In the genomic region with DNA sequence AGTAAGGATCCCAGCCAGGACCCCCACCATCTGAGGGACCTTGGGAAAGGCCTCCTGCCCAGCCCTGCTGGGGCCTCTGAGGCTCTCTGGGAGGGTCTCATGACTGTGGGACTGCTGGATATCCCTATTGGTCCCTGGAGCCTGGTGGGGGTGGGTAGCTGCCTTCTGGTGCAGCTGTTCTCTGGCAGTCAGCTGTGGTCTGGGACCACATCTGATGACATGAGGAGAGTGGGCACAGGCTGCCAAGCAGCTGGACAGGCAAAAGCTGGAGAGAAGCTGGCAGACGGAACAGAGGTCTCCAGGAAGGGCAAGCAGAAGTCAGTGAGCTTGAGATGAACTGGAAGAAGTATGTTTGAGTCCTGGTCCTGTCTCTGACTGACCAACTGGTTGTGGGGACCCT, we compare ENCODE assay signal across 20 cellular contexts. TPM values are rescaled to one million over a fixed set of nuclear protein-coding genes. Genes with fewer than 3 reads are reported as not detected.
DNase-seq lines count a peak whose midpoint lies in the region; ATAC-seq and TF ChIP-seq lines count a peak whose summit lies in the region.
"Had no signal": no experiment of that assay in that cellular context is flagged by ENCODE, and none has a peak within 500 bp of the region (broad histone marks: within the 10 kb centered on the region; RNA-seq: fewer than 3 reads in every experiment).

No MANE protein-coding gene starts in this region.

- H3K36me3 ChIP-seq in BLaER1: peaks cover 47% of the 10 kb centered on the region
- peaks cover 60% of the 10 kb centered on the region for H3K36me3 ChIP-seq in OCI-LY3 (replicated peaks; ENCODE audit: low read depth, low read length)
- peaks cover 12 to 89% (median 22%) of the 10 kb centered on the region in 3 donors for H3K36me3 ChIP-seq in esophagus squamous epithelium
- H3K36me3 ChIP-seq in sigmoid colon: peaks cover 21 to 65% (median 33%) of the 10 kb centered on the region in 4 donors

- H3K79me2 ChIP-seq in OCI-LY3 (ENCODE audit: low read length): peaks cover 3% of the 10 kb centered on the region; the same call in 1 of the 2 replicates

- H2AFZ ChIP-seq in OCI-LY3 (ENCODE audit: low read depth, low read length): no peak overlapping the region

- no peak for ATAC-seq in HG03025 (IDR thresholded peaks at IDR 0.05; ENCODE audit: low FRiP score, unreplicated experiment)
- ATAC-seq: activated CD4-positive, alpha-beta T cell treated with anti-CD3 and anti-CD28 coated beads for 36 hours had no signal

- DNase-seq in esophagus squamous epithelium (lab: John Stamatoyannopoulos, UW) (no peak), sigmoid colon (no peak), NCI-H524 treated with DMSO at 0.1 percent for 48 hours (lab: John Stamatoyannopoulos, UW) (no peak)
- DNase-seq in stimulated activated naive CD4-positive, alpha-beta T cell treated with Interleukin-2 at 50 U/mL for 16 hours (lab: John Stamatoyannopoulos, UW): no peak
- DNase-seq in stimulated activated CD4-positive, alpha-beta T cell treated with anti-CD3 and anti-CD28 coated beads, Interleukin-4, amount 100 ng/mL, for 24 hours: no peak
- DNase-seq: activated CD4-positive, alpha-beta T cell treated with anti-CD3 and anti-CD28 coated beads for 36 hours; activated T-cell treated with anti-CD3 and anti-CD28 coated beads for 4 hours; adrenal gland; NCI-H1417; NCI-H345; occipital lobe; SIG-M5; stimulated activated naive CD4-positive, alpha-beta T cell had no signal

- H3K4me1 ChIP-seq in BLaER1 (peaks cover 76% of the 10 kb centered on the region), OCI-LY3 (ENCODE audit: low read length) (peaks cover 28% of the 10 kb centered on the region), esophagus squamous epithelium (peaks cover 6 to 64% (median 16%) of the 10 kb centered on the region in 3 donors), sigmoid colon (peaks cover 0 to 48% (median 34%) of the 10 kb centered on the region in 4 donors)

- peak overlapping the region; percentile 93 for H3K4me2 ChIP-seq in BLaER1
- peak overlapping the region; percentile 75 for H3K4me2 ChIP-seq in OCI-LY3 (ENCODE audit: low read length)
- H3K4me2 ChIP-seq: KMS-11 had no signal

- TF ChIP-seq POLR2A in esophagus squamous epithelium (IDR thresholded peaks at IDR 0.05): no peak
- TF ChIP-seq POLR2A in sigmoid colon (IDR thresholded peaks at IDR 0.05): no peak

- H3K4me3 ChIP-seq in BLaER1: peak overlapping the region; percentile 32; the same call in 1 of the 2 replicates
- no peak overlapping the region for H3K4me3 ChIP-seq in OCI-LY3 (ENCODE audit: low read length)
- H3K4me3 ChIP-seq in esophagus squamous epithelium: no peak overlapping the region
- H3K4me3 ChIP-seq in sigmoid colon: no peak overlapping the region
- H3K4me3 ChIP-seq: adrenal gland, lung, skin epidermis had no signal

- H3K27me3 ChIP-seq in BLaER1: no peaks in the 10 kb centered on the region
- H3K27me3 ChIP-seq in OCI-LY3 (ENCODE audit: low read depth, low read length): no peaks in the 10 kb centered on the region
- H3K27me3 ChIP-seq in esophagus squamous epithelium: no peaks in the 10 kb centered on the region
- no peaks in the 10 kb centered on the region for H3K27me3 ChIP-seq in sigmoid colon
- H3K27me3 ChIP-seq: adrenal gland had no signal

- TF ChIP-seq EP300 in sigmoid colon (IDR thresholded peaks at IDR 0.05): no peak

- H3K27ac ChIP-seq in BLaER1: peak overlapping the region; percentile 79
- H3K27ac ChIP-seq in OCI-LY3 (ENCODE audit: low read length): peak overlapping the region; percentile 69; the same call in 1 of the 2 replicates
- H3K27ac ChIP-seq in esophagus squamous epithelium: peak overlapping the region in 3 of 4 donors; percentile 39 to 79 (median 59)
- peak overlapping the region in 3 of 4 donors; percentile 46 to 71 (median 52) for H3K27ac ChIP-seq in sigmoid colon
- H3K27ac ChIP-seq: HL-60, KMS-11 had no signal

- TF ChIP-seq CTCF in OCI-LY3 (IDR thresholded peaks at IDR 0.05; ENCODE audit: low read depth, low read length) (no peak), esophagus squamous epithelium (IDR thresholded peaks at IDR 0.05) (no peak), sigmoid colon (IDR thresholded peaks at IDR 0.05) (no peak)

- H4K20me1 ChIP-seq in BLaER1: peaks cover 28% of the 10 kb centered on the region
- peaks cover 16% of the 10 kb centered on the region for H4K20me1 ChIP-seq in OCI-LY3 (ENCODE audit: insufficient read depth, low read length)

- H3K9me3 ChIP-seq in BLaER1: no peaks in the 10 kb centered on the region
- no peaks in the 10 kb centered on the region for H3K9me3 ChIP-seq in OCI-LY3 (ENCODE audit: insufficient read depth, low read length)
- H3K9me3 ChIP-seq in esophagus squamous epithelium: no peaks in the 10 kb centered on the region
- no peaks in the 10 kb centered on the region for H3K9me3 ChIP-seq in sigmoid colon
- H3K9me3 ChIP-seq: adrenal gland had no signal

- intact Hi-C loops in esophagus squamous epithelium (cut with DNase I) (no loop called here), sigmoid colon (cut with DNase I) (no loop called here)

- H3K9ac ChIP-seq in BLaER1 (peak overlapping the region; percentile 64; the same call in 1 of the 2 replicates), OCI-LY3 (ENCODE audit: low read length) (peak overlapping the region; percentile 52; the same call in 1 of the 2 replicates)
- H3K9ac ChIP-seq: KMS-11 had no signal

- WGBS in esophagus squamous epithelium, 2 donors: 70 to 75% methylated on average over 1 of the region's 1 CpG
- WGBS in sigmoid colon, 2 donors: 76 to 85% methylated on average over 1 of the region's 1 CpG

RNA-seq across cellular contexts. Expression of a gene that starts 22.4 kb away (rescaled TPM):
- total RNA-seq in esophagus squamous epithelium: 10 to 100 TPM in 1 of 4 donors, 1 to 10 TPM in 3; 5.6 to 18.3 (median 7.2) TPM
- total RNA-seq in sigmoid colon: 10 to 100 TPM; 20.1 to 43.4 (median 23.0) TPM
- 10 to 100 TPM; 11.4 to 17.9 (median 12.7) TPM for polyA plus RNA-seq in sigmoid colon

RNA-seq across cellular contexts. Expression of a gene that starts 38.6 kb away (rescaled TPM):
- 10 to 100 TPM in 1 of 4 donors, 1 to 10 TPM in 3; 1.8 to 17.5 (median 3.8) TPM for total RNA-seq in esophagus squamous epithelium
- total RNA-seq in sigmoid colon: 1 to 10 TPM; 1.2 to 6.9 (median 2.5) TPM
- 10 to 100 TPM in 1 of 3 donors, 1 to 10 TPM in 1, under 1 TPM in 1; 0.69 to 12.9 (median 2.4) TPM for polyA plus RNA-seq in sigmoid colon

RNA-seq across cellular contexts. Expression of a gene that starts 47.6 kb away (rescaled TPM):
- total RNA-seq in esophagus squamous epithelium (1 to 10 TPM in 3 of 4 donors, under 1 TPM in 1; 0.45 to 7.8 (median 2.4) TPM), sigmoid colon (1 to 10 TPM; 4.9 to 9.4 (median 8.0) TPM)
- 1 to 10 TPM in 1 of 3 donors, under 1 TPM in 1, not detected in 1; 0.60 to 1.1 TPM for polyA plus RNA-seq in sigmoid colon
